8 cellular contexts compared by ENCODE assay signal in the genomic region with DNA sequence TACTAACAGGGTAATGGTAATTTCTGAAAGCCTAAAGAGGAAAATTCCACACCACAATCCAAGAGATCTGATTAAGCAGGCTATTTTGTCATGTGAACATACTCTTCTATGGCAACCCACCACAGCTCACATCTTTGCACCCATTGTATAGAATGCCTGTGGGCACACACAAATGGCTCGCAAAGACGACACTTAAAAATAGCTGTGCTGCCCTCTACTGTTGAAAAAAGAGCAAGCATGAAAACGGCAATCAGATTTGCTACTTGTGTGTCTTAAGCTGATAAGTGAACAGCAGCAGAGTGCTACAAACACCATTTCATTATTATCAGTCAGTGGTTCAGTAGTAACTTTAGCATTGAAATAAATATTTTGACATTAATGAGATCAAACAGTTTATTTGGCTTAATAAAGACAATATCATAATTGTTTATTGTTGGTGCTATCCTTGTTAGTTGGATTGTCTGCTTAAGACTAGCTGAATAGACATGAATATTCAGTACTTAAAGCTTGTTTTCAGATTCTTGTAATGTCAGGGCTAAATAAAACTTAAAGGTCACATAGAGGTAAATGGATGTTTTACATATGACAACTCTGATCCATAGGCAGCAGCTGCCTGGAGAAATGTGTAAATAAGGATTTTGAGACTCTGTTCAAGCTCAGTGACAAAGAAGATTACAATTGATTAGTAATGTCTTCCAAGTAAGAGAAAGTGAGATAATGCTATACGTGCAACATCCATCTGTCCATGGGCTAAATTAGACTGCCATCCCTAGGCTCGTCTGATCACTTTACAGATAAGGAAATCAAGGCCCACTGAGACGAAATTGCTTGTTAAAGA.
DNase-seq lines count a peak whose midpoint lies in the region; ATAC-seq and TF ChIP-seq lines count a peak whose summit lies in the region.

No MANE protein-coding gene starts in this region.

- peaks cover 1% of the 10 kb centered on the region for H3K27me3 Mint-ChIP-seq in activated CD4-positive, alpha-beta T cell treated with anti-CD3 and anti-CD28 coated beads, Interleukin-2, amount 10 ng/mL, durations not matched to agents 24 days and 14 days

- no peaks in the 10 kb centered on the region for H3K79me2 ChIP-seq in PC-9 (ENCODE audit: low read depth)

- TF ChIP-seq POLR2A in erythroblast (IDR thresholded peaks at IDR 0.05; ENCODE audit: low read length): no peak
- no peak for TF ChIP-seq POLR2A in suprapubic skin (IDR thresholded peaks at IDR 0.05)

- H3K36me3 Mint-ChIP-seq in activated CD4-positive, alpha-beta T cell treated with anti-CD3 and anti-CD28 coated beads, Interleukin-2, amount 10 ng/mL, durations not matched to agents 24 days and 14 days (ENCODE audit: low read depth): no peaks in the 10 kb centered on the region

- H2AFZ ChIP-seq in PC-9: no peak overlapping the region

- H3K27ac Mint-ChIP-seq in activated CD4-positive, alpha-beta T cell treated with anti-CD3 and anti-CD28 coated beads, Interleukin-2, amount 10 ng/mL, durations not matched to agents 24 days and 14 days: no peak overlapping the region

- H3K9me3 Mint-ChIP-seq in activated CD4-positive, alpha-beta T cell treated with anti-CD3 and anti-CD28 coated beads, Interleukin-2, amount 10 ng/mL, durations not matched to agents 24 days and 14 days: no peaks in the 10 kb centered on the region

- no peaks in the 10 kb centered on the region for H4K20me1 ChIP-seq in PC-9 (ENCODE audit: insufficient read depth)

- no peaks in the 10 kb centered on the region for H3K27me3 ChIP-seq in HL-60 (ENCODE audit: insufficient read depth, poor library complexity, severe bottlenecking)
- H3K27me3 ChIP-seq in PC-9 (ENCODE audit: insufficient read depth, low read depth): no peaks in the 10 kb centered on the region
- H3K27me3 ChIP-seq in suprapubic skin: no peaks in the 10 kb centered on the region

- no peaks in the 10 kb centered on the region for H3F3A ChIP-seq in PC-9 (ENCODE audit: insufficient read depth, low read depth)

- no peak for TF ChIP-seq EP300 in suprapubic skin (IDR thresholded peaks at IDR 0.05)

- 47% methylated on average over 6 of the region's 6 CpGs for WGBS in suprapubic skin

- H3K4me1 ChIP-seq in PC-9 (replicated peaks; ENCODE audit: insufficient read depth) (no peaks in the 10 kb centered on the region), suprapubic skin (no peaks in the 10 kb centered on the region)

- no peak overlapping the region for H3K4me2 ChIP-seq in PC-9

- H3K4me1 Mint-ChIP-seq in activated CD4-positive, alpha-beta T cell treated with anti-CD3 and anti-CD28 coated beads, Interleukin-2, amount 10 ng/mL, durations not matched to agents 24 days and 14 days: no peaks in the 10 kb centered on the region

- BruUV-seq in PC-9 (replicated peaks; lab: Mats Ljungman, UMichigan): no TSS peak

- CTCF ChIA-PET in PC-9 (lab: Charles Lee): interaction anchor here (1.0 kb wide), 1 partner anchor 798 kb away, joined by 3 read pairs; no protein-coding TSS in a partner anchor

- H3K27ac ChIP-seq in HL-60 (replicated peaks): no peak overlapping the region
- no peak overlapping the region for H3K27ac ChIP-seq in PC-9
- H3K27ac ChIP-seq in suprapubic skin: no peak overlapping the region

- H3K9me3 ChIP-seq in PC-9 (ENCODE audit: insufficient read depth, low read depth) (no peaks in the 10 kb centered on the region), suprapubic skin (no peaks in the 10 kb centered on the region)

- TF ChIP-seq CTCF in HL-60 (IDR thresholded peaks at IDR 0.05; ENCODE audit: insufficient read depth, low read length) (peak; percentile 63), PC-9 (conservative IDR thresholded peaks at IDR 0.05) (peak; percentile 40; the same call in 1 of the 2 replicates), suprapubic skin (IDR thresholded peaks at IDR 0.05) (peak in 1 of 2 donors; percentile 22)

- no peaks in the 10 kb centered on the region for H3K9me2 ChIP-seq in PC-9 (ENCODE audit: insufficient read depth)

- H3K4me3 ChIP-seq in HL-60 (replicated peaks; ENCODE audit: insufficient read depth, low read length) (no peak overlapping the region), PC-9 (no peak overlapping the region), suprapubic skin (no peak overlapping the region)

- no peak overlapping the region for H3K4me3 Mint-ChIP-seq in activated CD4-positive, alpha-beta T cell treated with anti-CD3 and anti-CD28 coated beads, Interleukin-2, amount 10 ng/mL, durations not matched to agents 24 days and 14 days

- intact Hi-C loops in activated CD4-positive, alpha-beta T cell treated with anti-CD3 and anti-CD28 coated beads, Interleukin-2, amount 10 ng/mL, durations not matched to agents 24 days and 14 days (cut with micrococcal nuclease): no loop called here
- intact Hi-C loops in PC-9 (cut with micrococcal nuclease; ENCODE audit: unreplicated experiment): loop anchor here (5.0 to 10.0 kb wide), 3 partner anchors 276 to 796 kb away; no protein-coding TSS in a partner anchor

- POLR2A ChIA-PET in PC-9 (lab: Charles Lee; ENCODE audit: unreplicated experiment): interaction anchor here (0.7 kb wide), 1 partner anchor 229 kb away, joined by 4 read pairs; no protein-coding TSS in a partner anchor

- DNase-seq in activated CD4-positive, alpha-beta T cell treated with anti-CD3 and anti-CD28 coated beads, Interleukin-2, amount 10 ng/mL, durations not matched to agents 24 days and 14 days: peak; percentile 70
- no peak for DNase-seq in activated CD4-positive, alpha-beta T cell treated with anti-CD3 and anti-CD28 coated beads, Interleukin-2, amount 50 U/mL, for 1 hour
- DNase-seq in HL-60 (ENCODE audit: low read depth in 1 of 2, low spot score in 1 of 2): peak; percentile 15 to 56
- peak in 1 of 2 experiments; percentile 10 for DNase-seq in PC-9
- peak; percentile 73 to 79 for DNase-seq in erythroblast (lab: John Stamatoyannopoulos, UW)
- DNase-seq in renal cortical epithelial cell (ENCODE audit: low read depth): peak; percentile 61
- no peak for DNase-seq in suprapubic skin (ENCODE audit: low spot score in 2 of 2)

- no peaks in the 10 kb centered on the region for H3K36me3 ChIP-seq in PC-9 (ENCODE audit: low read depth)
- H3K36me3 ChIP-seq in suprapubic skin: no peaks in the 10 kb centered on the region

- ATAC-seq in GM21381 (IDR thresholded peaks at IDR 0.05; ENCODE audit: unreplicated experiment): peak; percentile 78

Comparison
In these comparisons a context has a peak if more than half of its experiments do, and no peak if none do; other contexts are left out.
1. DNase-seq: peak in activated CD4-positive, alpha-beta T cell treated with anti-CD3 and anti-CD28 coated beads, Interleukin-2, amount 10 ng/mL, durations not matched to agents 24 days and 14 days (single experiment), HL-60 (2 of 2), erythroblast (2 of 2) and renal cortical epithelial cell (single experiment); none in activated CD4-positive, alpha-beta T cell treated with anti-CD3 and anti-CD28 coated beads, Interleukin-2, amount 50 U/mL, for 1 hour (single experiment) and suprapubic skin (0 of 2).